In genomic region chr2:39693275-39693674, GRCh38 we compare ENCODE assay signal across 23 cellular contexts. TPM values are rescaled to one million over a fixed set of nuclear protein-coding genes. Genes with fewer than 3 reads are reported as not detected.
"Had no signal": no experiment of that assay in that cellular context is flagged by ENCODE, and none has a peak within 500 bp of the region (broad histone marks: within the 10 kb centered on the region; RNA-seq: fewer than 3 reads in every experiment).

No MANE protein-coding gene starts in this region.

- H3K4me3 ChIP-seq: K562 had no signal

- H3K4me2 ChIP-seq: KMS-11, SK-N-SH had no signal

- H3K9ac ChIP-seq: KMS-11, SK-N-SH had no signal

- ATAC-seq: HepG2, K562, T-cell had no signal

- H3K27ac ChIP-seq: KMS-11, RWPE1 had no signal

- H3K9me3 ChIP-seq: SK-N-SH had no signal

- DNase-seq: Kasumi-1, MM.1S, NCI-H1092 treated with DMSO at 0.1 percent for 48 hours, NCI-H1436, NCI-H187, NCI-H2029, NCI-H2081 treated with DMSO at 0.1 percent for 48 hours, NCI-H2171 treated with DMSO at 0.1 percent for 48 hours, NCI-H2227 treated with DMSO at 0.1 percent for 48 hours, NCI-H524, NCI-H526 treated with DMSO at 0.1 percent for 48 hours, NCI-H774, SHP77, SK-N-SH, SW 1271, T-cell had no signal

RNA-seq across cellular contexts. Expression of gene TMEM178A, which starts 27.6 kb away (rescaled TPM):
- total RNA-seq: HT1080, K562, NCI-H460 had no signal
- polyA plus RNA-seq: IgD-negative memory B cell had no signal
